Comparison of ENCODE assay signal across 11 cellular contexts in genomic region chr2:219448776-219449476, GRCh38. TPM values are rescaled to one million over a fixed set of nuclear protein-coding genes. Genes with fewer than 3 reads are reported as not detected.
DNase-seq lines count a peak whose midpoint lies in the region; ATAC-seq and TF ChIP-seq lines count a peak whose summit lies in the region.
"Had no signal": no experiment of that assay in that cellular context is flagged by ENCODE, and none has a peak within 500 bp of the region (broad histone marks: within the 10 kb centered on the region; RNA-seq: fewer than 3 reads in every experiment).

No MANE protein-coding gene starts in this region.

- H3K9me3 Mint-ChIP-seq in activated naive CD8-positive, alpha-beta T cell treated with anti-CD3 and anti-CD28 coated beads, Interleukin-2, amount 50 U/mL, for 24 hours: no peaks in the 10 kb centered on the region

- H3K4me1 ChIP-seq in HUES48 (ENCODE audit: control insufficient read depth, insufficient read depth, low read length): peaks cover 30% of the 10 kb centered on the region
- H3K4me1 ChIP-seq in neuronal stem cell (ENCODE audit: control insufficient read depth in 2 of 2, insufficient read depth in 1 of 2, low read depth in 1 of 2, low read length in 2 of 2): peaks cover 26 to 30% of the 10 kb centered on the region in 2 donors
- H3K4me1 ChIP-seq in BE2C: peaks cover 41% of the 10 kb centered on the region

- no peak overlapping the region for H3K27ac ChIP-seq in HUES48 (ENCODE audit: low read depth, low read length)
- H3K27ac ChIP-seq in neuronal stem cell (replicated peaks; ENCODE audit: low read length): no peak overlapping the region

- no peak overlapping the region for H3K4ac ChIP-seq in neuronal stem cell (ENCODE audit: low read length)

- H3K4me3 ChIP-seq in HUES48 (ENCODE audit: low read depth, low read length) (peak overlapping the region; percentile 49), neuronal stem cell (ENCODE audit: low read length in 2 of 2) (peak overlapping the region in 1 of 2 donors; percentile 53), BE2C (ENCODE audit: low read depth, low read length) (no peak overlapping the region)

- H3K4me1 Mint-ChIP-seq in activated naive CD8-positive, alpha-beta T cell treated with anti-CD3 and anti-CD28 coated beads, Interleukin-2, amount 50 U/mL, for 24 hours: peaks cover 5% of the 10 kb centered on the region

- H3K36me3 Mint-ChIP-seq in activated naive CD8-positive, alpha-beta T cell treated with anti-CD3 and anti-CD28 coated beads, Interleukin-2, amount 50 U/mL, for 24 hours (ENCODE audit: low read depth): no peaks in the 10 kb centered on the region

- peak overlapping the region; percentile 85 for H2BK120ac ChIP-seq in neuronal stem cell (ENCODE audit: low read depth, low read length)

- WGBS in neuronal stem cell (ENCODE audit: extremely low coverage in 2 of 2, insufficient read length in 2 of 2, insufficient replicate concordance in 1 of 2), 2 donors: no CpG with 5 or more reads among the region's 55 CpGs

- H3K36me3 ChIP-seq in HUES48 (ENCODE audit: control insufficient read depth, insufficient read depth, low read length) (no peaks in the 10 kb centered on the region), neuronal stem cell (replicated peaks in 1 of 2; ENCODE audit: control insufficient read depth in 2 of 2, insufficient read depth in 2 of 2, low read length in 2 of 2) (no peaks in the 10 kb centered on the region), BE2C (peaks cover 43% of the 10 kb centered on the region)

- H2BK12ac ChIP-seq in neuronal stem cell (ENCODE audit: low read length): no peak overlapping the region

- no peak overlapping the region for H3K9ac ChIP-seq in HUES48 (ENCODE audit: low read depth, low read length)
- peak overlapping the region; percentile 54 for H3K9ac ChIP-seq in neuronal stem cell (ENCODE audit: low read depth, low read length, poor library complexity)

- H2AFZ ChIP-seq in neuronal stem cell (ENCODE audit: low read length): no peak overlapping the region

- peak overlapping the region; percentile 46 for H3K23ac ChIP-seq in neuronal stem cell (ENCODE audit: low read depth, low read length, poor library complexity)

- peak overlapping the region; percentile 79 for H2BK15ac ChIP-seq in neuronal stem cell (ENCODE audit: low read length)

- no peak overlapping the region for H3K27ac Mint-ChIP-seq in activated naive CD8-positive, alpha-beta T cell treated with anti-CD3 and anti-CD28 coated beads, Interleukin-2, amount 50 U/mL, for 24 hours

- no peak overlapping the region for H2BK5ac ChIP-seq in neuronal stem cell (ENCODE audit: low read length)

- DNase-seq in activated naive CD8-positive, alpha-beta T cell treated with anti-CD3 and anti-CD28 coated beads, Interleukin-2, amount 50 U/mL, for 24 hours: peak; percentile 41
- DNase-seq in neuronal stem cell (ENCODE audit: low spot score): peak; percentile 50
- no peak for DNase-seq in BE2C
- no peak for DNase-seq in T-helper 1 cell
- no peak for DNase-seq in amygdala (lab: John Stamatoyannopoulos, UW)
- DNase-seq: activated effector memory CD4-positive, alpha-beta T cell treated with Interleukin-2 at 50 U/mL for 16 hours; Karpas-422; kidney; NCI-H2171 had no signal

- no peak for TF ChIP-seq CTCF in BE2C (IDR thresholded peaks at IDR 0.05; ENCODE audit: low read depth, low read length)

- no peak overlapping the region for H4K8ac ChIP-seq in neuronal stem cell (ENCODE audit: low read depth, low read length)

- peak overlapping the region; percentile 30 for H2AK5ac ChIP-seq in neuronal stem cell (ENCODE audit: low read depth, low read length)

- no peak overlapping the region for H3K4me3 Mint-ChIP-seq in activated naive CD8-positive, alpha-beta T cell treated with anti-CD3 and anti-CD28 coated beads, Interleukin-2, amount 50 U/mL, for 24 hours

- peak; percentile 65 for ATAC-seq in activated naive CD8-positive, alpha-beta T cell treated with anti-CD3 and anti-CD28 coated beads, Interleukin-2, amount 50 U/mL, for 24 hours

- peaks cover 15% of the 10 kb centered on the region for H3K27me3 Mint-ChIP-seq in activated naive CD8-positive, alpha-beta T cell treated with anti-CD3 and anti-CD28 coated beads, Interleukin-2, amount 50 U/mL, for 24 hours

- H3K27me3 ChIP-seq in HUES48 (ENCODE audit: control insufficient read depth, insufficient read depth, low read length) (peaks cover 24% of the 10 kb centered on the region), neuronal stem cell (ENCODE audit: control insufficient read depth in 3 of 3, insufficient read depth in 3 of 3, low read depth in 1 of 3, low read length in 3 of 3) (peaks cover 0 to 28% (median 3%) of the 10 kb centered on the region in 3 experiments), BE2C (no peaks in the 10 kb centered on the region)

- H3K18ac ChIP-seq in neuronal stem cell (ENCODE audit: low read length): peak overlapping the region; percentile 95

- H3K79me1 ChIP-seq in neuronal stem cell (ENCODE audit: low read depth, low read length): no peaks in the 10 kb centered on the region

- peak overlapping the region; percentile 56 for H3K4me2 ChIP-seq in neuronal stem cell (ENCODE audit: insufficient read depth, low read length, poor library complexity, severe bottlenecking)

- peak overlapping the region; percentile 60 for H3K14ac ChIP-seq in neuronal stem cell (ENCODE audit: low read length)

- no peaks in the 10 kb centered on the region for H3K9me3 ChIP-seq in HUES48 (ENCODE audit: control insufficient read depth, insufficient read depth, low read length)
- no peaks in the 10 kb centered on the region for H3K9me3 ChIP-seq in neuronal stem cell (replicated peaks in 1 of 2; ENCODE audit: control insufficient read depth in 2 of 2, insufficient read depth in 1 of 2, low read depth in 1 of 2, low read length in 2 of 2)
- H3K9me3 ChIP-seq in BE2C: no peaks in the 10 kb centered on the region

- no peak overlapping the region for H4K91ac ChIP-seq in neuronal stem cell (ENCODE audit: low read depth, low read length, poor library complexity)

RNA-seq across cellular contexts. Expression of gene SPEG, which starts 14.3 kb away (rescaled TPM):
- 24.0 TPM for polyA plus RNA-seq in neuronal stem cell (2013, experiment 1 of 2)
- 23.9 TPM for polyA plus RNA-seq in neuronal stem cell (2013, experiment 2 of 2)
- 269 TPM for polyA plus RNA-seq in BE2C (2012; ENCODE audit: insufficient read depth, insufficient read length, low read depth)

RNA-seq across cellular contexts. Expression of gene DES, which starts 30.7 kb away (rescaled TPM):
- polyA plus RNA-seq in neuronal stem cell (2013, experiment 1 of 2): 0.24 TPM
- polyA plus RNA-seq in neuronal stem cell (2013, experiment 2 of 2): 0.39 TPM
- 1.5 TPM for polyA plus RNA-seq in BE2C (2012; ENCODE audit: insufficient read depth, insufficient read length, low read depth)
- polyA plus RNA-seq: neural cell had no signal

RNA-seq across cellular contexts. Expression of gene GMPPA, which starts 49.8 kb away (rescaled TPM):
- 11.1 TPM for polyA plus RNA-seq in neuronal stem cell (2013, experiment 1 of 2)
- polyA plus RNA-seq in neuronal stem cell (2013, experiment 2 of 2): 10.9 TPM
- 93.8 TPM for polyA plus RNA-seq in BE2C (2012; ENCODE audit: insufficient read depth, insufficient read length, low read depth)

Comparison
In these comparisons a context has a peak if more than half of its experiments do, and no peak if none do; other contexts are left out.
1. DNase-seq: peak in activated naive CD8-positive, alpha-beta T cell treated with anti-CD3 and anti-CD28 coated beads, Interleukin-2, amount 50 U/mL, for 24 hours (single experiment) and neuronal stem cell (single experiment); none in BE2C (single experiment), T-helper 1 cell (0 of 5) and amygdala (0 of 56).